8 cellular contexts compared by ENCODE assay signal in genomic region chr6:141484726-141485125, GRCh38.
DNase-seq lines count a peak whose midpoint lies in the region; ATAC-seq and TF ChIP-seq lines count a peak whose summit lies in the region.

No MANE protein-coding gene starts in this region.

- H2AFZ ChIP-seq in OCI-LY3 (ENCODE audit: low read depth, low read length): 0 out of 2 replicates have a peak overlapping the region, but pooled peaks have one; percentile 14

- peak overlapping the region; percentile 24; the same call in 1 of the 2 replicates for H3K9ac ChIP-seq in OCI-LY3 (ENCODE audit: low read length)

- H3K36me3 ChIP-seq in OCI-LY3 (replicated peaks; ENCODE audit: low read depth, low read length): peaks cover 10% of the 10 kb centered on the region
- H3K36me3 ChIP-seq in aorta (ENCODE audit: control insufficient read depth in 1 of 2, insufficient read depth in 2 of 2, low read length in 1 of 2): no peaks in the 10 kb centered on the region

- no peaks in the 10 kb centered on the region for H3K79me2 ChIP-seq in OCI-LY3 (ENCODE audit: low read length)

- peak overlapping the region; percentile 84 for H3K27ac ChIP-seq in OCI-LY3 (ENCODE audit: low read length)
- H3K27ac ChIP-seq in aorta (ENCODE audit: low read depth in 1 of 2, low read length in 2 of 2): no peak overlapping the region

- peak; percentile 80 for ATAC-seq in GM18873 (IDR thresholded peaks at IDR 0.05; ENCODE audit: low FRiP score, unreplicated experiment)
- ATAC-seq in HG03039 (IDR thresholded peaks at IDR 0.05; ENCODE audit: unreplicated experiment): peak; percentile 84
- ATAC-seq in aorta (ENCODE audit: low FRiP score): no peak

- intact Hi-C loops in aorta (cut with DNase I): no loop called here

- no peaks in the 10 kb centered on the region for H4K20me1 ChIP-seq in OCI-LY3 (ENCODE audit: insufficient read depth, low read length)

- H3K4me3 ChIP-seq in OCI-LY3 (ENCODE audit: low read length) (peak overlapping the region; percentile 41; the same call in 1 of the 2 replicates), fibroblast of villous mesenchyme (ENCODE audit: low read depth, low read length) (no peak overlapping the region), aorta (ENCODE audit: low read length in 2 of 2) (no peak overlapping the region)

- H3K4me2 ChIP-seq in OCI-LY3 (ENCODE audit: low read length): peak overlapping the region; percentile 61

- H3K9me3 ChIP-seq in OCI-LY3 (ENCODE audit: insufficient read depth, low read length) (peaks cover 7% of the 10 kb centered on the region; the same call in 1 of the 2 replicates), aorta (ENCODE audit: control insufficient read depth, low read length) (no peaks in the 10 kb centered on the region)

- DNase-seq in Ammon's horn (ENCODE audit: low spot score) (peak; percentile 27), fibroblast of villous mesenchyme (ENCODE audit: low read depth) (peak; percentile 21), aorta (no peak), iPS-NIHi11 (ENCODE audit: low spot score) (no peak), NCI-H2227 (lab: John Stamatoyannopoulos, UW; ENCODE audit: unreplicated experiment) (no peak)

- TF ChIP-seq CTCF in OCI-LY3 (IDR thresholded peaks at IDR 0.05; ENCODE audit: low read depth, low read length) (no peak), fibroblast of villous mesenchyme (IDR thresholded peaks at IDR 0.05; ENCODE audit: insufficient read depth, low read depth, low read length) (no peak)

- H3K27me3 ChIP-seq in OCI-LY3 (ENCODE audit: low read depth, low read length) (no peaks in the 10 kb centered on the region), aorta (ENCODE audit: control insufficient read depth in 1 of 2, insufficient read depth in 2 of 2, low read length in 1 of 2) (no peaks in the 10 kb centered on the region)

- WGBS in aorta, 2 donors: 82 to 86% methylated on average over 3 of the region's 3 CpGs

- H3K4me1 ChIP-seq in OCI-LY3 (ENCODE audit: low read length) (peaks cover 33% of the 10 kb centered on the region), aorta (ENCODE audit: control insufficient read depth in 1 of 2, insufficient read depth in 2 of 2, low read length in 2 of 2) (no peaks in the 10 kb centered on the region)

Comparison
In these comparisons a context has a peak if more than half of its experiments do, and no peak if none do; other contexts are left out.
1. DNase-seq: peak in Ammon's horn (single experiment) and fibroblast of villous mesenchyme (single experiment); none in aorta (0 of 2), iPS-NIHi11 (single experiment) and NCI-H2227 (single experiment).